In the genomic region with DNA sequence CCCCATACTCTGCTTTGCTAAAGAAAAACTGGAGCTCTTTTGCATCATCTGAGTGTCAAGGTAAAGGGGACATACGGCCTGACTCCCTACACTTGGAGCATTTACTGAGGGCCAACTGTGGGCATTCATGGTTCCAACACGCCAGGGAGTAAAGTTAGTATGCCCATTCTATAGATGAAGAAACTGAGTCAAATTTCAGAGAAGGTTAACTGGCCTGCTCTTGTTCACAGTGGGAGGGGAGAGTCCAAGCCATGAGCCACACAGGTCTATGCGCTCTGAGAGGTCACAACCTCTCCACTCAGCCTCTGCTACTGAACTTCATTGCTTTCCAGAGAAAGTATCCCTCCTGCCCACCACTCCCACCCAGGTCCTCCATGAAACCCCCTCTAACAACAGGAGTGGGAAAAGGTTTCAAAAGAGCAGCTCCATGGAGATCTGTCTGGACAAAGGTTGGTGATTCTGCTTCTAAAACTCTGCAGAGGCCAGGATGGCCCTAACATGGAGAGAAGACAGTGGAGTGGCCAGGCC, we compare ENCODE assay signal across 20 cellular contexts. TPM values are rescaled to one million over a fixed set of nuclear protein-coding genes. Genes with fewer than 3 reads are reported as not detected.
DNase-seq lines count a peak whose midpoint lies in the region; FAIRE-seq and TF ChIP-seq lines count a peak whose summit lies in the region.
"Had no signal": no experiment of that assay in that cellular context is flagged by ENCODE, and none has a peak within 500 bp of the region (broad histone marks: within the 10 kb centered on the region; RNA-seq: fewer than 3 reads in every experiment).

No MANE protein-coding gene starts in this region.

- no peak overlapping the region for H2BK5ac ChIP-seq in H1 (ENCODE audit: low read depth, low read length)

- POLR2A ChIA-PET in H1 (lab: Charles Lee; ENCODE audit: partially characterized antibody) = no interaction called here

- no peak overlapping the region for H4K5ac ChIP-seq in H1 (ENCODE audit: insufficient read length, low read depth, low read length)

- H3K23ac ChIP-seq in H1 (ENCODE audit: insufficient read length) = no peak overlapping the region

- H3K4me3 ChIP-seq in Karpas-422 (ENCODE audit: low read length) (no peak overlapping the region), H1 (ENCODE audit: extremely low read depth in 1 of 4, insufficient read depth in 2 of 4, low read depth in 3 of 4, low read length in 4 of 4) (no peak overlapping the region), prostate gland (no peak overlapping the region)
- H3K4me3 ChIP-seq: Peyer's patch had no signal

- no peak for TF ChIP-seq RAD21 in H1 (IDR thresholded peaks at IDR 0.05 in 1 of 2, conservative IDR thresholded peaks at IDR 0.05 in 1 of 2; ENCODE audit: low read depth in 2 of 2, low read length in 2 of 2)

- no peaks in the 10 kb centered on the region for H3K79me1 ChIP-seq in H1 (ENCODE audit: low read depth, low read length)

- H3K27ac ChIP-seq in Karpas-422 (ENCODE audit: low read length) = no peak overlapping the region
- H3K27ac ChIP-seq in H1 (ENCODE audit: low read depth, low read length) = no peak overlapping the region
- H3K27ac ChIP-seq in prostate gland = peak overlapping the region in 1 of 2 donors; percentile 13

- no peaks in the 10 kb centered on the region for H3K9me3 ChIP-seq in Karpas-422 (ENCODE audit: low read length)
- H3K9me3 ChIP-seq in H1 (ENCODE audit: insufficient read depth in 2 of 2, low read depth in 1 of 2, low read length in 1 of 2) = no peaks in the 10 kb centered on the region
- no peaks in the 10 kb centered on the region for H3K9me3 ChIP-seq in prostate gland
- H3K9me3 ChIP-seq: Peyer's patch had no signal

- TF ChIP-seq POLR2A in H1 (IDR thresholded peaks at IDR 0.05; ENCODE audit: control extremely low read depth in 1 of 2, low read depth in 2 of 2, low read length in 2 of 2) (no peak), prostate gland (IDR thresholded peaks at IDR 0.05) (no peak)

- H3K4me2 ChIP-seq in Karpas-422 (ENCODE audit: low read depth, low read length, poor library complexity, severe bottlenecking) = no peak overlapping the region
- H3K4me2 ChIP-seq in H1 (ENCODE audit: insufficient read depth in 1 of 2, low read depth in 2 of 2, low read length in 2 of 2) = no peak overlapping the region

- no peak overlapping the region for H2AK5ac ChIP-seq in H1 (ENCODE audit: low read depth, low read length)

- H4K20me1 ChIP-seq in Karpas-422 (ENCODE audit: insufficient read depth, low read depth, low read length) = no peaks in the 10 kb centered on the region
- H4K20me1 ChIP-seq in H1 (replicated peaks in 1 of 2; ENCODE audit: control insufficient read depth in 1 of 2, insufficient read depth in 2 of 2, low read length in 2 of 2) = no peaks in the 10 kb centered on the region

- H3K9ac ChIP-seq in Karpas-422 (ENCODE audit: low read length) = no peak overlapping the region
- no peak overlapping the region for H3K9ac ChIP-seq in H1 (replicated peaks in 1 of 4; ENCODE audit: extremely low read depth in 1 of 4, low read depth in 3 of 4, low read length in 3 of 4)

- WGBS in H1 (ENCODE audit: extremely low coverage in 1 of 2, insufficient coverage in 1 of 2, insufficient read length in 1 of 2, insufficient replicate concordance in 2 of 2, low coverage in 1 of 2, low lambda C conversion rate in 2 of 2, missing lambda C conversion rate in 1 of 2), 2 experiments = 80% methylated on average over 3 of the region's 3 CpGs; no CpG with 5 or more reads in 1 of the 2 experiments
- WGBS in prostate gland = 76% methylated on average over 3 of the region's 3 CpGs

- H3K9me2 ChIP-seq in Karpas-422 (replicated peaks; ENCODE audit: insufficient read depth, low read length) = no peaks in the 10 kb centered on the region

- TF ChIP-seq CTCF in H1 (IDR thresholded peaks at IDR 0.05; ENCODE audit: control extremely low read depth in 1 of 3, insufficient read depth in 1 of 3, low read depth in 1 of 3, low read length in 3 of 3) = no peak
- TF ChIP-seq CTCF in prostate gland (IDR thresholded peaks at IDR 0.05) = no peak

- H3K4me1 ChIP-seq in Karpas-422 (ENCODE audit: low read length) (peaks cover 11% of the 10 kb centered on the region), H1 (replicated peaks in 1 of 4; ENCODE audit: control insufficient read depth in 3 of 4, insufficient read depth in 4 of 4, low read length in 3 of 4) (peaks cover 0 to 3% (median 0%) of the 10 kb centered on the region in 4 experiments; a peak in 1 of 7 replicates), prostate gland (replicated peaks) (no peaks in the 10 kb centered on the region)

- H4K8ac ChIP-seq in H1 (ENCODE audit: extremely low read depth, insufficient read depth, low read length) = no peak overlapping the region

- H3K14ac ChIP-seq in H1 (ENCODE audit: insufficient read length) = no peak overlapping the region

- H2BK12ac ChIP-seq in H1 (ENCODE audit: low read depth, low read length) = no peak overlapping the region

- no peak overlapping the region for H2BK120ac ChIP-seq in H1 (replicated peaks; ENCODE audit: low read depth, low read length)

- H2BK15ac ChIP-seq in H1 (ENCODE audit: low read length) = peak overlapping the region; percentile 77; the same call in 1 of the 2 replicates

- H3K79me2 ChIP-seq in Karpas-422 (ENCODE audit: low read length) = no peaks in the 10 kb centered on the region
- no peaks in the 10 kb centered on the region for H3K79me2 ChIP-seq in H1 (ENCODE audit: control insufficient read depth in 1 of 2, insufficient read depth in 2 of 2, low read length in 2 of 2)

- no peak for FAIRE-seq in H1 (lab: Jason Lieb, UNC)
- FAIRE-seq: G401.6, GM18507 had no signal

- H2BK20ac ChIP-seq in H1 (ENCODE audit: low read length) = no peak overlapping the region

- no peak overlapping the region for H3K4ac ChIP-seq in H1 (replicated peaks; ENCODE audit: insufficient read length, low read depth, low read length)

- H3K27me3 ChIP-seq in Karpas-422 (ENCODE audit: low read length) = no peaks in the 10 kb centered on the region
- H3K27me3 ChIP-seq in H1 (replicated peaks in 1 of 4; ENCODE audit: control insufficient read depth in 3 of 4, extremely low read depth in 1 of 4, insufficient read depth in 3 of 4, low read length in 3 of 4) = no peaks in the 10 kb centered on the region
- no peaks in the 10 kb centered on the region for H3K27me3 ChIP-seq in prostate gland (replicated peaks; ENCODE audit: insufficient read depth)
- H3K27me3 ChIP-seq: Peyer's patch had no signal

- no peaks in the 10 kb centered on the region for H3K36me3 ChIP-seq in Karpas-422 (ENCODE audit: insufficient read depth, low read length)
- H3K36me3 ChIP-seq in H1 (ENCODE audit: control insufficient read depth in 2 of 4, insufficient read depth in 4 of 4, low read length in 3 of 4) = no peaks in the 10 kb centered on the region
- no peaks in the 10 kb centered on the region for H3K36me3 ChIP-seq in prostate gland
- H3K36me3 ChIP-seq: Peyer's patch had no signal

- H3K56ac ChIP-seq in H1 (replicated peaks; ENCODE audit: insufficient read length, low read depth, low read length) = no peak overlapping the region

- H2AFZ ChIP-seq in Karpas-422 (ENCODE audit: low read length) (no peak overlapping the region), H1 (ENCODE audit: low read length) (no peak overlapping the region)

- intact Hi-C loops in prostate gland (cut with DNase I) = no loop called here

- H3K23me2 ChIP-seq in H1 (ENCODE audit: low read depth, low read length) = peaks cover 2% of the 10 kb centered on the region; the same call in 1 of the 2 replicates

- CTCF ChIA-PET in H1 (lab: Charles Lee; ENCODE audit: partially characterized antibody) = interaction anchor here (0.5 to 4.6 kb wide), 8 partner anchors 10 to 178 kb away, joined by 3 to 39 read pairs (median 4); no protein-coding TSS in a partner anchor

- peak; percentile 49 for DNase-seq in Karpas-422
- DNase-seq in H1 (ENCODE audit: low read depth in 1 of 2, low spot score in 2 of 2) = no peak
- DNase-seq in mesenteric fat pad (ENCODE audit: low spot score) = peak; percentile 26
- DNase-seq in NCI-H2227 treated with DMSO at 0.1 percent for 48 hours (lab: John Stamatoyannopoulos, UW) = no peak
- DNase-seq in prostate gland (ENCODE audit: low spot score) = no peak
- DNase-seq in activated CD4-positive, CD25-positive, alpha-beta regulatory T cell treated with anti-CD3 and anti-CD28 coated beads, Interleukin-2, amount 50 U/mL, for 72 hours = no peak
- no peak for DNase-seq in foreskin melanocyte
- DNase-seq: C1 segment of cervical spinal cord; GOT3; KBM-7; NCI-H1092; NCI-H1436; NCI-H1930; NCI-H226; NCI-H510A treated with DMSO at 0.1 percent for 48 hours; NCI-H774; NK-92 treated with Interleukin-12 subunit alpha and Interleukin-12 subunit beta, amount 100 ng/mL, for 24 hours had no signal

- no peak overlapping the region for H3K18ac ChIP-seq in H1 (ENCODE audit: extremely low read depth, low read length)

- peak overlapping the region; percentile 5 for H4K91ac ChIP-seq in H1 (replicated peaks; ENCODE audit: insufficient read length, low read length)

- TF ChIP-seq EP300 in H1 (IDR thresholded peaks at IDR 0.05; ENCODE audit: borderline replicate concordance in 1 of 2, low read depth in 2 of 2, low read length in 2 of 2) = no peak

RNA-seq across cellular contexts. Expression of gene KCNN3, which starts 6.8 kb away (rescaled TPM):
- total RNA-seq in Karpas-422 (2014; rRNA removed; shearing (Covaris generic); ENCODE audit: low replicate concordance) = 50.0 and 68.2 TPM in 2 replicates
- 2.8 and 3.0 TPM in 2 replicates for total RNA-seq in H1 (2021; fragmentation: NEBNext Ultra II Directional; extraction: Animal tissue kit (Norgen Biotek cat#: 25700))
- 3.7 and 4.5 TPM in 2 replicates for polyA plus RNA-seq in H1 (2011; rRNA removed)
- polyA plus RNA-seq in H1 (2011; cell fraction: cytosol; rRNA removed) = 2.1 TPM
- 5.4 TPM for polyA plus RNA-seq in H1 (2011; cell fraction: nucleus; rRNA removed)
- 2.8 to 4.4 TPM (median 3.5 TPM) in 4 replicates for polyA plus RNA-seq in H1 (2012, experiment 1 of 2)
- 1.6 TPM for polyA plus RNA-seq in H1 (2012, experiment 2 of 2)
- 1.7 TPM for polyA plus RNA-seq in H1 (2013, experiment 1 of 2)
- 1.9 TPM for polyA plus RNA-seq in H1 (2013, experiment 2 of 2)
- 5.4 and 9.2 TPM in 2 replicates for polyA minus RNA-seq in H1 (2011; rRNA and poly(A)+ RNA removed)
- 3.9 TPM for polyA minus RNA-seq in H1 (2011; cell fraction: cytosol; rRNA and poly(A)+ RNA removed)
- polyA minus RNA-seq in H1 (2011; cell fraction: nucleus; rRNA and poly(A)+ RNA removed) = 4.1 TPM
- total RNA-seq in mesenteric fat pad (0.96 TPM), prostate gland (1 to 10 TPM; 1.2 to 3.0 TPM)

RNA-seq across cellular contexts. Expression of gene PMVK, which starts 59.6 kb away (rescaled TPM):
- 11.1 and 14.1 TPM in 2 replicates for total RNA-seq in Karpas-422 (2014; rRNA removed; shearing (Covaris generic); ENCODE audit: low replicate concordance)
- 26.5 and 30.5 TPM in 2 replicates for total RNA-seq in H1 (2021; fragmentation: NEBNext Ultra II Directional; extraction: Animal tissue kit (Norgen Biotek cat#: 25700))
- polyA plus RNA-seq in H1 (2011; rRNA removed) = 23.8 and 36.8 TPM in 2 replicates
- 48.2 TPM for polyA plus RNA-seq in H1 (2011; cell fraction: cytosol; rRNA removed)
- polyA plus RNA-seq in H1 (2011; cell fraction: nucleus; rRNA removed) = 27.9 TPM
- polyA plus RNA-seq in H1 (2012, experiment 1 of 2) = 30.7 to 53.6 TPM (median 51.4 TPM) in 4 replicates
- polyA plus RNA-seq in H1 (2012, experiment 2 of 2) = 26.4 TPM
- polyA plus RNA-seq in H1 (2013, experiment 1 of 2) = 18.8 TPM
- 21.2 TPM for polyA plus RNA-seq in H1 (2013, experiment 2 of 2)
- polyA minus RNA-seq in H1 (2011; rRNA and poly(A)+ RNA removed) = 11.3 and 12.9 TPM in 2 replicates
- polyA minus RNA-seq in H1 (2011; cell fraction: cytosol; rRNA and poly(A)+ RNA removed) = 14.0 TPM
- polyA minus RNA-seq in H1 (2011; cell fraction: nucleus; rRNA and poly(A)+ RNA removed) = 8.5 TPM
- total RNA-seq in mesenteric fat pad = 31.2 TPM
- 10 to 100 TPM; 23.2 to 26.2 TPM for total RNA-seq in prostate gland

Comparison
In these comparisons a context has a peak if more than half of its experiments do, and no peak if none do; other contexts are left out.
1. DNase-seq: peak in Karpas-422 (single experiment) and mesenteric fat pad (single experiment); none in H1 (0 of 2), NCI-H2227 treated with DMSO at 0.1 percent for 48 hours (single experiment), prostate gland (single experiment), activated CD4-positive, CD25-positive, alpha-beta regulatory T cell treated with anti-CD3 and anti-CD28 coated beads, Interleukin-2, amount 50 U/mL, for 72 hours (single experiment) and foreskin melanocyte (single experiment).
2. RNA of gene KCNN3, which starts 6.8 kb away (total RNA-seq): 50.0 to 68.2 TPM in Karpas-422; 1.2 to 3.0 TPM in prostate gland, 2.8 to 3.0 TPM in H1 and 0.96 TPM in mesenteric fat pad (single experiment); every median in the first group is over 10 times any median in the second.